Comparison of ENCODE assay signal across 21 cellular contexts in genomic region chr11:61910473-61911123, GRCh38. TPM values are rescaled to one million over a fixed set of nuclear protein-coding genes. Genes with fewer than 3 reads are reported as not detected.
DNase-seq lines count a peak whose midpoint lies in the region; ATAC-seq, FAIRE-seq and TF ChIP-seq lines count a peak whose summit lies in the region.
"Had no signal": no experiment of that assay in that cellular context is flagged by ENCODE, and none has a peak within 500 bp of the region (broad histone marks: within the 10 kb centered on the region; RNA-seq: fewer than 3 reads in every experiment).

No MANE protein-coding gene starts in this region.

- FAIRE-seq in kidney (lab: Jason Lieb, UNC), result no peak
- FAIRE-seq: endometrium had no signal

- H3K9me3 ChIP-seq in HEK293 (ENCODE audit: control insufficient read depth, insufficient read depth, low read depth, low read length) (no peaks in the 10 kb centered on the region), endodermal cell (ENCODE audit: control insufficient read depth, low read length) (no peaks in the 10 kb centered on the region), kidney (ENCODE audit: control insufficient read depth in 1 of 2, low read length in 2 of 2) (no peaks in the 10 kb centered on the region), skeletal muscle tissue (ENCODE audit: control insufficient read depth in 3 of 3, low read length in 3 of 3) (no peaks in the 10 kb centered on the region)
- H3K9me3 ChIP-seq: suprapubic skin had no signal

- H3K27me3 ChIP-seq in endodermal cell (ENCODE audit: control insufficient read depth, insufficient read depth, low read length, poor library complexity, severe bottlenecking) (no peaks in the 10 kb centered on the region), skeletal muscle tissue (ENCODE audit: control insufficient read depth in 3 of 3, insufficient read depth in 3 of 3, low read length in 3 of 3) (no peaks in the 10 kb centered on the region)
- H3K27me3 ChIP-seq: suprapubic skin had no signal

- intact Hi-C loops in kidney (cut with DNase I), result no loop called here

- peaks cover 2% of the 10 kb centered on the region for H3K27me3 Mint-ChIP-seq in endodermal cell (ENCODE audit: insufficient read depth)

- H3K36me3 Mint-ChIP-seq in endodermal cell (ENCODE audit: low read depth), result peaks cover 6% of the 10 kb centered on the region
- H3K36me3 Mint-ChIP-seq: brain had no signal

- peak; percentile 41 for DNase-seq in endodermal cell
- peak; percentile 52 for DNase-seq in kidney
- no peak for DNase-seq in effector CD8-positive, alpha-beta T cell (lab: John Stamatoyannopoulos, UW)
- no peak for DNase-seq in LoVo (ENCODE audit: low spot score)
- no peak for DNase-seq in superior temporal gyrus (ENCODE audit: extremely low spot score)
- DNase-seq: activated B cell treated with CpG ODN at 0.5 μM for 24 hours; activated CD4-positive, alpha-beta T cell treated with anti-CD3 and anti-CD28 coated beads, Interleukin-2, amount 50 U/mL, for 4 hours; activated CD8-positive, alpha-beta memory T cell treated with anti-CD3 and anti-CD28 coated beads, Interleukin-2, amount 50 U/mL, for 4 hours; GF-D8; KBM-7; NCI-H69; occipital lobe; T-helper 9 cell had no signal

- H3K4me1 ChIP-seq in HEK293 (ENCODE audit: control insufficient read depth, insufficient read depth, low read length) (no peaks in the 10 kb centered on the region), endodermal cell (ENCODE audit: control insufficient read depth, insufficient read depth, low read length) (peaks cover 11% of the 10 kb centered on the region), kidney (ENCODE audit: control insufficient read depth in 1 of 2, insufficient read depth in 1 of 2, low read depth in 1 of 2, low read length in 2 of 2) (peaks cover 11 to 16% of the 10 kb centered on the region in 2 donors), skeletal muscle tissue (ENCODE audit: control insufficient read depth in 3 of 3, insufficient read depth in 3 of 3, low read length in 3 of 3) (peaks cover 32 to 37% (median 34%) of the 10 kb centered on the region in 3 donors)

- CTCF ChIA-PET in HEK293 (lab: Yijun Ruan, JAX), result interaction anchor here (1.1 to 3.9 kb wide), 2 partner anchors 12 to 37 kb away, joined by 3 to 59 read pairs; no protein-coding TSS in a partner anchor

- POLR2A ChIA-PET in HEK293 (lab: Yijun Ruan, JAX), result no interaction called here

- H3K4me3 Mint-ChIP-seq in endodermal cell, result no peak overlapping the region
- H3K4me3 Mint-ChIP-seq: activated B cell treated with CpG ODN at 0.5 μM for 24 hours had no signal

- H3K9me3 Mint-ChIP-seq in endodermal cell, result no peaks in the 10 kb centered on the region
- H3K9me3 Mint-ChIP-seq: activated B cell treated with CpG ODN at 0.5 μM for 24 hours, brain had no signal

- no peak overlapping the region for H3K4me3 ChIP-seq in HEK293 (ENCODE audit: low read depth, low read length)
- H3K4me3 ChIP-seq in endodermal cell (ENCODE audit: low read length), result no peak overlapping the region
- no peak overlapping the region for H3K4me3 ChIP-seq in kidney (ENCODE audit: low read length in 2 of 2)
- H3K4me3 ChIP-seq in skeletal muscle tissue (ENCODE audit: low read length in 3 of 3), result no peak overlapping the region
- H3K4me3 ChIP-seq: coronary artery, suprapubic skin had no signal

- H3K4me1 Mint-ChIP-seq in endodermal cell, result no peaks in the 10 kb centered on the region
- H3K4me1 Mint-ChIP-seq: activated B cell treated with CpG ODN at 0.5 μM for 24 hours had no signal

- no peak overlapping the region for H3K27ac Mint-ChIP-seq in endodermal cell
- H3K27ac Mint-ChIP-seq: activated B cell treated with CpG ODN at 0.5 μM for 24 hours had no signal

- H3K27ac ChIP-seq in HEK293 (ENCODE audit: extremely low read depth, low read depth, low read length) (no peak overlapping the region), endodermal cell (ENCODE audit: low read depth, low read length) (no peak overlapping the region), kidney (ENCODE audit: low read depth in 2 of 2, low read length in 2 of 2) (no peak overlapping the region), skeletal muscle tissue (ENCODE audit: low read depth, low read length) (peak overlapping the region; percentile 1)
- H3K27ac ChIP-seq: RWPE1 had no signal

- 89 to 100% methylated on average over 1 to 5 of the region's 5 CpGs for WGBS in endodermal cell (ENCODE audit: insufficient coverage in 1 of 2, insufficient read length in 1 of 2), 2 experiments

- H3K9ac ChIP-seq in endodermal cell (ENCODE audit: extremely low read depth, low read length, poor library complexity, severe bottlenecking) (no peak overlapping the region), kidney (ENCODE audit: low read length in 2 of 2) (no peak overlapping the region), skeletal muscle tissue (ENCODE audit: low read depth in 1 of 3, low read length in 3 of 3) (no peak overlapping the region)

- no peak for TF ChIP-seq CTCF in HEK293 (tag by site-specific recombination; IDR thresholded peaks at IDR 0.05)
- TF ChIP-seq CTCF in endodermal cell (conservative IDR thresholded peaks at IDR 0.05), result no peak
- no peak for TF ChIP-seq CTCF in kidney (IDR thresholded peaks at IDR 0.05; ENCODE audit: borderline replicate concordance, extremely low read depth, insufficient read depth)

- H3K36me3 ChIP-seq in HEK293 (ENCODE audit: control insufficient read depth in 2 of 2, insufficient read depth in 1 of 2, low read length in 2 of 2), result peaks cover 0 to 6% of the 10 kb centered on the region in 2 experiments; a peak in 1 of 3 replicates
- H3K36me3 ChIP-seq in endodermal cell (ENCODE audit: control insufficient read depth, insufficient read depth, low read length), result no peaks in the 10 kb centered on the region
- no peaks in the 10 kb centered on the region for H3K36me3 ChIP-seq in kidney (ENCODE audit: control insufficient read depth in 1 of 2, insufficient read depth in 2 of 2, low read length in 2 of 2)
- peaks cover 5 to 10% (median 7%) of the 10 kb centered on the region in 3 donors for H3K36me3 ChIP-seq in skeletal muscle tissue (ENCODE audit: control insufficient read depth in 3 of 3, insufficient read depth in 3 of 3, low read length in 3 of 3)

- ATAC-seq in HG02759 (IDR thresholded peaks at IDR 0.05; ENCODE audit: unreplicated experiment), result no peak

TF ChIP-seq in HEK293, 187 proteins besides CTCF, POLR2A, EP300 and RAD21:
- TF ChIP-seq ZNF362 (tag by site-specific recombination; IDR thresholded peaks at IDR 0.05), result no peak
- TF ChIP-seq ZNF692 (tag by site-specific recombination; IDR thresholded peaks at IDR 0.05), result 0 out of 2 replicates have a peak, but pooled peaks have one; percentile 34
- no peak for TF ChIP-seq ZNF837 (tag by site-specific recombination; IDR thresholded peaks at IDR 0.05)

RNA-seq across cellular contexts. Expression of gene RAB3IL1, which starts 6.8 kb away (rescaled TPM):
- total RNA-seq in endodermal cell (10 to 100 TPM in 1 of 2 donors, 1 to 10 TPM in 1; 9.7 to 14.9 TPM), kidney (14.6 TPM), skeletal muscle tissue (9.4 TPM)
- polyA plus RNA-seq in endodermal cell (2013, experiment 1 of 2), result 8.2 TPM
- polyA plus RNA-seq in endodermal cell (2013, experiment 2 of 2), result 3.6 TPM
- 27.8 TPM for polyA plus RNA-seq in kidney (ENCODE audit: insufficient read depth, low read depth, low replicate concordance)
- total RNA-seq: activated B cell treated with CpG ODN at 0.5 μM for 24 hours had no signal

RNA-seq across cellular contexts. Expression of gene FADS3, which starts 19.3 kb away (rescaled TPM):
- total RNA-seq in endodermal cell (10 to 100 TPM; 24.8 to 28.4 TPM), kidney (58.2 TPM), skeletal muscle tissue (43.3 TPM)
- polyA plus RNA-seq in endodermal cell (2013, experiment 1 of 2), result 13.6 TPM
- 15.8 TPM for polyA plus RNA-seq in endodermal cell (2013, experiment 2 of 2)
- polyA plus RNA-seq in kidney (ENCODE audit: insufficient read depth, low read depth, low replicate concordance), result 20.5 TPM

RNA-seq across cellular contexts. Expression of gene BEST1, which starts 39.6 kb away (rescaled TPM):
- total RNA-seq in endodermal cell (under 1 TPM; 0.26 to 0.40 TPM), kidney (7.1 TPM), skeletal muscle tissue (2.1 TPM)
- 0.82 TPM for polyA plus RNA-seq in endodermal cell (2013, experiment 1 of 2)
- polyA plus RNA-seq in endodermal cell (2013, experiment 2 of 2), result 0.75 TPM
- 0.62 TPM for polyA plus RNA-seq in kidney (ENCODE audit: insufficient read depth, low read depth, low replicate concordance)

RNA-seq across cellular contexts. Expression of gene FTH1, which starts 56.8 kb away (rescaled TPM):
- total RNA-seq in endodermal cell (1,000 to 10,000 TPM; 2,226 to 2,809 TPM), kidney (3,221 TPM), skeletal muscle tissue (276 TPM)
- 2,223 TPM for polyA plus RNA-seq in endodermal cell (2013, experiment 1 of 2)
- 2,173 TPM for polyA plus RNA-seq in endodermal cell (2013, experiment 2 of 2)
- 7,914 TPM for polyA plus RNA-seq in kidney (ENCODE audit: insufficient read depth, low read depth, low replicate concordance)

Comparison
In these comparisons a context has a peak if more than half of its experiments do, and no peak if none do; other contexts are left out.
1. DNase-seq: peak in endodermal cell (single experiment) and kidney (single experiment); none in effector CD8-positive, alpha-beta T cell (single experiment), LoVo (single experiment) and superior temporal gyrus (single experiment).